ENCODE assay signal across 8 cellular contexts in genomic region chr10:49407552-49408137, GRCh38. TPM values are rescaled to one million over a fixed set of nuclear protein-coding genes. Genes with fewer than 3 reads are reported as not detected.
DNase-seq lines count a peak whose midpoint lies in the region; ATAC-seq, FAIRE-seq and TF ChIP-seq lines count a peak whose summit lies in the region.

No MANE protein-coding gene starts in this region.

- H3K79me2 ChIP-seq in MM.1S (ENCODE audit: low read length) = no peaks in the 10 kb centered on the region

- TF ChIP-seq CTCF in MM.1S (IDR thresholded peaks at IDR 0.05; ENCODE audit: low read length) = peak; percentile 90
- peak; percentile 58 to 86 (median 74) for TF ChIP-seq CTCF in gastrocnemius medialis (IDR thresholded peaks at IDR 0.05 in 4 of 5, conservative IDR thresholded peaks at IDR 0.05 in 1 of 5)

- H3F3A ChIP-seq in MM.1S (ENCODE audit: insufficient read depth, low read length) = no peaks in the 10 kb centered on the region

- H4K20me1 ChIP-seq in MM.1S (ENCODE audit: insufficient read depth, low read length) = no peaks in the 10 kb centered on the region

- H3K4me2 ChIP-seq in MM.1S (ENCODE audit: low read depth, low read length) = no peak overlapping the region

- H3K4me3 Mint-ChIP-seq in T-helper 17 cell = no peak overlapping the region

- H3K9me2 ChIP-seq in MM.1S (replicated peaks; ENCODE audit: insufficient read depth, low read length) = no peaks in the 10 kb centered on the region

- no peaks in the 10 kb centered on the region for H3K27me3 ChIP-seq in MM.1S (replicated peaks; ENCODE audit: insufficient read depth, low read length)
- H3K27me3 ChIP-seq in right cardiac atrium (ENCODE audit: control insufficient read depth, insufficient read depth) = no peaks in the 10 kb centered on the region
- H3K27me3 ChIP-seq in gastrocnemius medialis = peaks cover 0 to 4% (median 0%) of the 10 kb centered on the region in 3 donors

- intact Hi-C loops in right cardiac atrium (cut with DNase I) = loop anchor here in 3 of 4 donors (2.0 to 10.0 kb wide), 3 partner anchors 57 to 113 kb away; no protein-coding TSS in a partner anchor
- intact Hi-C loops in gastrocnemius medialis (cut with DNase I; ENCODE audit: low total_unique reads) = loop anchor here (1.0 kb wide), 1 partner anchor 112 kb away; no protein-coding TSS in a partner anchor

- H3K36me3 ChIP-seq in MM.1S (replicated peaks; ENCODE audit: insufficient read depth, low read length) (no peaks in the 10 kb centered on the region), gastrocnemius medialis (no peaks in the 10 kb centered on the region)

- H3K4me3 ChIP-seq in MM.1S (ENCODE audit: low read length) = no peak overlapping the region
- H3K4me3 ChIP-seq in right cardiac atrium (ENCODE audit: low read length) = no peak overlapping the region
- H3K4me3 ChIP-seq in gastrocnemius medialis = no peak overlapping the region

- ATAC-seq in T-helper 17 cell (peak; percentile 81), right cardiac atrium (peak in 1 of 2 donors; percentile 67), gastrocnemius medialis (peak; percentile 80 to 91), HG03469 (IDR thresholded peaks at IDR 0.05; ENCODE audit: unreplicated experiment) (no peak)

- no peak for TF ChIP-seq POLR2A in gastrocnemius medialis (IDR thresholded peaks at IDR 0.05)

- DNase-seq in AG08395 (ENCODE audit: low spot score) (peak; percentile 89), GM18507 (ENCODE audit: extremely low spot score, insufficient read length, low read depth) (peak; percentile 69), MM.1S (peak; percentile 66), T-helper 17 cell (peak; percentile 46 to 69 (median 49)), amniotic stem cell (lab: John Stamatoyannopoulos, UW) (peak; percentile 77), right cardiac atrium (peak; percentile 73 to 92 (median 90)), gastrocnemius medialis (peak; percentile 31 to 48)

- H3K36me3 Mint-ChIP-seq in T-helper 17 cell (ENCODE audit: low read depth) = peaks cover 6% of the 10 kb centered on the region

- H3K9me3 ChIP-seq in MM.1S (replicated peaks; ENCODE audit: insufficient read depth, low read length) (no peaks in the 10 kb centered on the region), T-helper 17 cell (ENCODE audit: control insufficient read depth, low read length, poor library complexity, severe bottlenecking) (no peaks in the 10 kb centered on the region), right cardiac atrium (ENCODE audit: control insufficient read depth, low read length) (no peaks in the 10 kb centered on the region), gastrocnemius medialis (no peaks in the 10 kb centered on the region)

- H2AFZ ChIP-seq in MM.1S (ENCODE audit: low read length) = no peak overlapping the region

- peaks cover 90% of the 10 kb centered on the region for H3K27me3 Mint-ChIP-seq in T-helper 17 cell

- WGBS in right cardiac atrium = 3% methylated on average over 2 of the region's 2 CpGs

- H3K27ac ChIP-seq in MM.1S (ENCODE audit: low read length) = no peak overlapping the region
- H3K27ac ChIP-seq in right cardiac atrium (ENCODE audit: low read length) = no peak overlapping the region
- no peak overlapping the region for H3K27ac ChIP-seq in gastrocnemius medialis

- in situ Hi-C loops in gastrocnemius medialis (cut with MboI; ENCODE audit: low sequenced_read_pairs in 4 of 4) = loop anchor here in 1 of 4 donors (25.0 kb wide), 1 partner anchor 105 kb away; no protein-coding TSS in a partner anchor

- H3K4me1 ChIP-seq in MM.1S (ENCODE audit: low read length) (no peaks in the 10 kb centered on the region), right cardiac atrium (ENCODE audit: control insufficient read depth, insufficient read depth, low read length) (no peaks in the 10 kb centered on the region), gastrocnemius medialis (no peaks in the 10 kb centered on the region)

- H3K27ac Mint-ChIP-seq in T-helper 17 cell = no peak overlapping the region

- no peak overlapping the region for H3K9ac ChIP-seq in MM.1S (ENCODE audit: low read length)

- peaks cover 3% of the 10 kb centered on the region for H3K4me1 Mint-ChIP-seq in T-helper 17 cell

- peak; percentile 92 for FAIRE-seq in GM18507 (lab: Jason Lieb, UNC)

RNA-seq across cellular contexts. Expression of gene DRGX, which starts 11.8 kb away (rescaled TPM):
- not detected for total RNA-seq in T-helper 17 cell
- total RNA-seq in right cardiac atrium = not detected
- polyA plus RNA-seq in right cardiac atrium = not detected
- not detected for total RNA-seq in gastrocnemius medialis

Comparison
In these comparisons a context has a peak if more than half of its experiments do, and no peak if none do; other contexts are left out.
1. DNase-seq: peak in every context shown above with its lines; median percentile 90 in right cardiac atrium; 89 in AG08395; 77 in amniotic stem cell; 69 in GM18507; 66 in MM.1S; 49 in T-helper 17 cell; 40 in gastrocnemius medialis.